4 cellular contexts compared by ENCODE assay signal in the genomic region with DNA sequence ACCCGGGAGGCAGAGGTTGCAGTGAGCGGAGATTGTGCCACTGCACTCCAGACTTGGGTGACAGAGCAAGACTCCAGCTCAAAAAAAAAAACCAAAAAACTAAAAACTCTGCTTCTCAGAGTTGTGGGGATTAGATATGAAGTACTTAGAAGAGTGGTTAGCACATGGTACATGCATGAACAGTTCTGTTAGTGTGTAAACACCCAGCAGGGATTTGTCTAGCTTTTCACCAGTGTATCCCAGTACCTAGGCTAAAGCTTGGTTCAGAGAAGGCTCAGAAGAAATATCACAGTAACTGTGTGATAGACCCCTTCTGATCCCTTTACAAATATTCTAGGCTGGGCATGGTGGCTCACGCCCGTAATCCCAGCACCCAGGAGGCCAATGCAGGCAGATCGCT.
TF ChIP-seq lines count a peak whose summit lies in the region.

No MANE protein-coding gene starts in this region.

TF ChIP-seq in SK-N-SH treated with all-trans-retinoic acid at 6 μM for 48 hours, 23 proteins besides CTCF, POLR2A, EP300 and RAD21 (continues in another document):
- no peak for TF ChIP-seq ZFP30 (CRISPR knock-in tag; IDR thresholded peaks at IDR 0.05)
- no peak for TF ChIP-seq CSDC2 (CRISPR knock-in tag; IDR thresholded peaks at IDR 0.05)
- no peak for TF ChIP-seq ZFP3 (CRISPR knock-in tag; IDR thresholded peaks at IDR 0.05)
- TF ChIP-seq ZC3H10 (CRISPR knock-in tag; IDR thresholded peaks at IDR 0.05): no peak
- no peak for TF ChIP-seq ARNTL (CRISPR knock-in tag; IDR thresholded peaks at IDR 0.05; ENCODE audit: borderline replicate concordance, low read depth)
- TF ChIP-seq, protein P1, sequence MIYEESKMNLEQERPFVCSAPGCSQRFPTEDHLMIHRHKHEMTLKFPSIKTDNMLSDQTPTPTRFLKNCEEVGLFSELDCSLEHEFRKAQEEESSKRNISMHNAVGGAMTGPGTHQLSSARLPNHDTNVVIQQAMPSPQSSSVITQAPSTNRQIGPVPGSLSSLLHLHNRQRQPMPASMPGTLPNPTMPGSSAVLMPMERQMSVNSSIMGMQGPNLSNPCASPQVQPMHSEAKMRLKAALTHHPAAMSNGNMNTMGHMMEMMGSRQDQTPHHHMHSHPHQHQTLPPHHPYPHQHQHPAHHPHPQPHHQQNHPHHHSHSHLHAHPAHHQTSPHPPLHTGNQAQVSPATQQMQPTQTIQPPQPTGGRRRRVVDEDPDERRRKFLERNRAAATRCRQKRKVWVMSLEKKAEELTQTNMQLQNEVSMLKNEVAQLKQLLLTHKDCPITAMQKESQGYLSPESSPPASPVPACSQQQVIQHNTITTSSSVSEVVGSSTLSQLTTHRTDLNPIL (CRISPR knock-in tag; IDR thresholded peaks at IDR 0.05; ENCODE audit: low read depth): no peak
- TF ChIP-seq, protein P2, sequence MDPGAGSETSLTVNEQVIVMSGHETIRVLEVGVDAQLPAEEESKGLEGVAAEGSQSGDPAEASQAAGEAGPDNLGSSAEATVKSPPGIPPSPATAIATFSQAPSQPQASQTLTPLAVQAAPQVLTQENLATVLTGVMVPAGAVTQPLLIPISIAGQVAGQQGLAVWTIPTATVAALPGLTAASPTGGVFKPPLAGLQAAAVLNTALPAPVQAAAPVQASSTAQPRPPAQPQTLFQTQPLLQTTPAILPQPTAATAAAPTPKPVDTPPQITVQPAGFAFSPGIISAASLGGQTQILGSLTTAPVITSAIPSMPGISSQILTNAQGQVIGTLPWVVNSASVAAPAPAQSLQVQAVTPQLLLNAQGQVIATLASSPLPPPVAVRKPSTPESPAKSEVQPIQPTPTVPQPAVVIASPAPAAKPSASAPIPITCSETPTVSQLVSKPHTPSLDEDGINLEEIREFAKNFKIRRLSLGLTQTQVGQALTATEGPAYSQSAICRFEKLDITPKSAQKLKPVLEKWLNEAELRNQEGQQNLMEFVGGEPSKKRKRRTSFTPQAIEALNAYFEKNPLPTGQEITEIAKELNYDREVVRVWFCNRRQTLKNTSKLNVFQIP (CRISPR knock-in tag; IDR thresholded peaks at IDR 0.05; ENCODE audit: borderline replicate concordance, low read depth): no peak
- TF ChIP-seq ZNF8 (CRISPR knock-in tag; IDR thresholded peaks at IDR 0.05): no peak
- no peak for TF ChIP-seq ZNF70 (CRISPR knock-in tag; IDR thresholded peaks at IDR 0.05)
- no peak for TF ChIP-seq BACH2 (CRISPR knock-in tag; IDR thresholded peaks at IDR 0.05; ENCODE audit: borderline replicate concordance)
- no peak for TF ChIP-seq PPARA (CRISPR knock-in tag; IDR thresholded peaks at IDR 0.05; ENCODE audit: borderline replicate concordance)
- TF ChIP-seq TCF4 (CRISPR knock-in tag; IDR thresholded peaks at IDR 0.05; ENCODE audit: borderline replicate concordance): no peak
- no peak for TF ChIP-seq ESRRG (CRISPR knock-in tag; IDR thresholded peaks at IDR 0.05)
- TF ChIP-seq ZNF565 (CRISPR knock-in tag; conservative IDR thresholded peaks at IDR 0.05; ENCODE audit: low read depth): no peak

TF ChIP-seq in SK-N-SH, 30 proteins besides CTCF, POLR2A, EP300 and RAD21:
- TF ChIP-seq JUND (IDR thresholded peaks at IDR 0.05) (no peak), NFIC (IDR thresholded peaks at IDR 0.05; ENCODE audit: borderline replicate concordance) (no peak), GATA2 (CRISPR knock-in tag; IDR thresholded peaks at IDR 0.05) (no peak), EZH2phosphoT487 (IDR thresholded peaks at IDR 0.05; ENCODE audit: borderline replicate concordance, low read depth) (no peak), RCOR1 (IDR thresholded peaks at IDR 0.05; ENCODE audit: low read length) (no peak), TAF1 (IDR thresholded peaks at IDR 0.05; ENCODE audit: borderline replicate concordance, low read depth, low read length) (no peak), POLR2AphosphoS5 (IDR thresholded peaks at IDR 0.05; ENCODE audit: low read depth, low read length) (no peak)
- TF ChIP-seq, protein P3, sequence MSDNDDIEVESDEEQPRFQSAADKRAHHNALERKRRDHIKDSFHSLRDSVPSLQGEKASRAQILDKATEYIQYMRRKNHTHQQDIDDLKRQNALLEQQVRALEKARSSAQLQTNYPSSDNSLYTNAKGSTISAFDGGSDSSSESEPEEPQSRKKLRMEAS (IDR thresholded peaks at IDR 0.05; ENCODE audit: low read depth): no peak

TF ChIP-seq in A549, 52 proteins besides CTCF, POLR2A, EP300 and RAD21:
- TF ChIP-seq HEYL (CRISPR knock-in tag; IDR thresholded peaks at IDR 0.05): no peak
- TF ChIP-seq, protein P3 (IDR thresholded peaks at IDR 0.05): no peak
- TF ChIP-seq MYC (IDR thresholded peaks at IDR 0.05; ENCODE audit: borderline replicate concordance, low read length): no peak
- no peak for TF ChIP-seq ZFP36 (IDR thresholded peaks at IDR 0.05; ENCODE audit: borderline replicate concordance, partially characterized antibody)
- TF ChIP-seq FOSL2 (IDR thresholded peaks at IDR 0.05): no peak
- TF ChIP-seq FOSL2 (CRISPR knock-in tag; IDR thresholded peaks at IDR 0.05): no peak
TF ChIP-seq in A549: peak in this region for 0.

TF ChIP-seq in GM12878, 131 proteins besides CTCF, POLR2A, EP300 and RAD21:
- no peak for TF ChIP-seq FOXK2 (IDR thresholded peaks at IDR 0.05)
- no peak for TF ChIP-seq TBL1XR1 (IDR thresholded peaks at IDR 0.05; ENCODE audit: low read depth, low read length)
- TF ChIP-seq, protein P4, sequence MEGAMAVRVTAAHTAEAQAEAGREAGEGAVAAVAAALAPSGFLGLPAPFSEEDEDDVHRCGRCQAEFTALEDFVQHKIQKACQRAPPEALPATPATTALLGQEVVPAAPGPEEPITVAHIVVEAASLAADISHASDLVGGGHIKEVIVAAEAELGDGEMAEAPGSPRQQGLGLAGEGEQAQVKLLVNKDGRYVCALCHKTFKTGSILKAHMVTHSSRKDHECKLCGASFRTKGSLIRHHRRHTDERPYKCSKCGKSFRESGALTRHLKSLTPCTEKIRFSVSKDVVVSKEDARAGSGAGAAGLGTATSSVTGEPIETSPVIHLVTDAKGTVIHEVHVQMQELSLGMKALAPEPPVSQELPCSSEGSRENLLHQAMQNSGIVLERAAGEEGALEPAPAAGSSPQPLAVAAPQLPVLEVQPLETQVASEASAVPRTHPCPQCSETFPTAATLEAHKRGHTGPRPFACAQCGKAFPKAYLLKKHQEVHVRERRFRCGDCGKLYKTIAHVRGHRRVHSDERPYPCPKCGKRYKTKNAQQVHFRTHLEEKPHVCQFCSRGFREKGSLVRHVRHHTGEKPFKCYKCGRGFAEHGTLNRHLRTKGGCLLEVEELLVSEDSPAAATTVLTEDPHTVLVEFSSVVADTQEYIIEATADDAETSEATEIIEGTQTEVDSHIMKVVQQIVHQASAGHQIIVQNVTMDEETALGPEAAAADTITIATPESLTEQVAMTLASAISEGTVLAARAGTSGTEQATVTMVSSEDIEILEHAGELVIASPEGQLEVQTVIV (IDR thresholded peaks at IDR 0.05; ENCODE audit: borderline replicate concordance, partially characterized antibody): no peak
- TF ChIP-seq FOS (IDR thresholded peaks at IDR 0.05; ENCODE audit: borderline replicate concordance, extremely low read depth, insufficient read length): no peak
- no peak for TF ChIP-seq PAX8 (IDR thresholded peaks at IDR 0.05)
- no peak for TF ChIP-seq ESRRA (IDR thresholded peaks at IDR 0.05; ENCODE audit: low read length)
- TF ChIP-seq, protein P5, sequence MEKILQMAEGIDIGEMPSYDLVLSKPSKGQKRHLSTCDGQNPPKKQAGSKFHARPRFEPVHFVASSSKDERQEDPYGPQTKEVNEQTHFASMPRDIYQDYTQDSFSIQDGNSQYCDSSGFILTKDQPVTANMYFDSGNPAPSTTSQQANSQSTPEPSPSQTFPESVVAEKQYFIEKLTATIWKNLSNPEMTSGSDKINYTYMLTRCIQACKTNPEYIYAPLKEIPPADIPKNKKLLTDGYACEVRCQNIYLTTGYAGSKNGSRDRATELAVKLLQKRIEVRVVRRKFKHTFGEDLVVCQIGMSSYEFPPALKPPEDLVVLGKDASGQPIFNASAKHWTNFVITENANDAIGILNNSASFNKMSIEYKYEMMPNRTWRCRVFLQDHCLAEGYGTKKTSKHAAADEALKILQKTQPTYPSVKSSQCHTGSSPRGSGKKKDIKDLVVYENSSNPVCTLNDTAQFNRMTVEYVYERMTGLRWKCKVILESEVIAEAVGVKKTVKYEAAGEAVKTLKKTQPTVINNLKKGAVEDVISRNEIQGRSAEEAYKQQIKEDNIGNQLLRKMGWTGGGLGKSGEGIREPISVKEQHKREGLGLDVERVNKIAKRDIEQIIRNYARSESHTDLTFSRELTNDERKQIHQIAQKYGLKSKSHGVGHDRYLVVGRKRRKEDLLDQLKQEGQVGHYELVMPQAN (conservative IDR thresholded peaks at IDR 0.05): no peak
